ENCODE assay signal across 21 cellular contexts in genomic region chr9:37341704-37342103, GRCh38.
"Had no signal": no experiment of that assay in that cellular context is flagged by ENCODE, and none has a peak within 500 bp of the region (broad histone marks: within the 10 kb centered on the region; RNA-seq: fewer than 3 reads in every experiment).

No MANE protein-coding gene starts in this region.

- H3K36me3 ChIP-seq: heart right ventricle, tibial nerve, upper lobe of right lung had no signal

- H3K27me3 ChIP-seq: heart right ventricle, spleen, testis, tibial nerve, upper lobe of right lung had no signal

- DNase-seq: effector memory CD4-positive, alpha-beta T cell; heart right ventricle; islet precursor cell; mammary epithelial cell; naive thymus-derived CD4-positive, alpha-beta T cell; nephron progenitor cell; posterior cingulate gyrus; spleen; stimulated activated CD4-positive, alpha-beta T cell treated with anti-CD3 and anti-CD28 coated beads, Interleukin-15, amount 100 ng/mL, for 24 hours; stimulated activated CD4-positive, alpha-beta T cell treated with anti-CD3 and anti-CD28 coated beads, Interleukin-1b, Interleukin-23, amount 100 ng/mL, for 48 hours; stimulated activated CD4-positive, alpha-beta T cell treated with anti-CD3 and anti-CD28 coated beads, Interleukin-4, amount 100 ng/mL, for 24 hours; stimulated activated naive CD8-positive, alpha-beta T cell treated with anti-CD3 and anti-CD28 coated beads, Interleukin-15, amount 100 ng/mL, for 72 hours; testis; upper lobe of right lung had no signal

- H3K9me3 ChIP-seq: heart right ventricle, spleen, testis, tibial nerve, upper lobe of right lung had no signal

- H3K4me3 ChIP-seq: heart right ventricle, spleen, testis, tibial nerve, upper lobe of right lung had no signal

- ATAC-seq: esophagus mucosa; heart right ventricle; left lobe of liver; naive thymus-derived CD4-positive, alpha-beta T cell; sciatic nerve; stimulated activated memory B cell treated with anti-CD40 and anti-IgM and Interleukin-4, amounts not matched to agents 10 μg/mL and 1 μg/mL and 100 μg/mL, for 72 hours; stimulated activated naive CD8-positive, alpha-beta T cell treated with anti-CD3 and anti-CD28 coated beads, Interleukin-15, amount 100 ng/mL, for 72 hours had no signal

- FAIRE-seq: endometrium, frontal cortex had no signal

- H3K27ac ChIP-seq: heart right ventricle, testis, tibial nerve, upper lobe of right lung had no signal
